26 cellular contexts compared by ENCODE assay signal in the genomic region with DNA sequence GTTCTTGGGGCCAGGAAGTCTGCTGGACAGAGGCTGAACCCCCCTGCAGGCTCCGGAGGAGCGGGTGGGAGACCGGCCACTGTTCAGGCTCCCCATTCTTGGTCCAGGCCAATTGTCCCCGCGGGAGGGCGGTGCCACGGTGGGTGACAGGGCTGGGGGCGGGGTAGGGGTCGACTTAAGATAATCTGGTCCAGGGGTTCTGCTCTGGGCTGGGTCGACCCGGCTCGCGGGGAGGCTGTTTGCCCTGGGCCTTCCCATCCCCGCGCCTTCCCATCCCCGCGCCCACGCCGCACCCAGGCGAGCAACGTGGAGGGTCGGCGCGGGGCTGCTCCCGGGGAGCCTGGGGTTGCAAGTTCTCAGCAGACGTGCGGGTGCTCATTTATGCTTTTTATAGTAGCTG. TPM values are rescaled to one million over a fixed set of nuclear protein-coding genes. Genes with fewer than 3 reads are reported as not detected.
"Had no signal": no experiment of that assay in that cellular context is flagged by ENCODE, and none has a peak within 500 bp of the region (broad histone marks: within the 10 kb centered on the region; RNA-seq: fewer than 3 reads in every experiment).

No MANE protein-coding gene starts in this region.

- H3K27ac Mint-ChIP-seq: activated CD4-positive, alpha-beta T cell treated with anti-CD3 and anti-CD28 coated beads, Interleukin-2, amount 10 ng/mL, durations not matched to agents 7 days and 5 days; activated CD8-positive, alpha-beta T cell treated with anti-CD3 and anti-CD28 coated beads for 36 hours; activated naive CD8-positive, alpha-beta T cell; activated T-cell treated with anti-CD3 and anti-CD28 coated beads, Interleukin-2, amount 50 U/mL, for 72 hours; nephron progenitor cell had no signal

- H3K9me3 ChIP-seq: body of pancreas, left ventricle myocardium inferior, pancreas, right atrium auricular region, spleen, thoracic aorta, uterus had no signal

- H3K4me3 Mint-ChIP-seq: activated CD4-positive, alpha-beta T cell treated with anti-CD3 and anti-CD28 coated beads, Interleukin-2, amount 10 ng/mL, durations not matched to agents 7 days and 5 days; activated CD8-positive, alpha-beta T cell treated with anti-CD3 and anti-CD28 coated beads for 36 hours; activated naive CD8-positive, alpha-beta T cell; activated T-cell treated with anti-CD3 and anti-CD28 coated beads, Interleukin-2, amount 50 U/mL, for 72 hours; nephron progenitor cell had no signal

- H3K4me3 ChIP-seq: body of pancreas, left ventricle myocardium inferior, pancreas, right atrium auricular region, spleen, thoracic aorta, uterus had no signal

- H3K9me3 Mint-ChIP-seq: activated CD4-positive, alpha-beta T cell treated with anti-CD3 and anti-CD28 coated beads, Interleukin-2, amount 10 ng/mL, durations not matched to agents 7 days and 5 days; activated CD8-positive, alpha-beta T cell treated with anti-CD3 and anti-CD28 coated beads for 36 hours; activated T-cell treated with anti-CD3 and anti-CD28 coated beads, Interleukin-2, amount 50 U/mL, for 72 hours; nephron progenitor cell had no signal

- ATAC-seq: activated CD8-positive, alpha-beta T cell treated with anti-CD3 and anti-CD28 coated beads for 36 hours; activated T-cell treated with anti-CD3 and anti-CD28 coated beads, Interleukin-2, amount 50 U/mL, for 72 hours; body of pancreas; pancreas had no signal

- FAIRE-seq: colon, endometrium, frontal cortex, pancreas had no signal

- DNase-seq: activated CD4-positive, alpha-beta T cell treated with anti-CD3 and anti-CD28 coated beads for 1 hour; activated CD4-positive, alpha-beta T cell treated with anti-CD3 and anti-CD28 coated beads, Interleukin-2, amount 10 ng/mL, durations not matched to agents 7 days and 5 days; activated CD8-positive, alpha-beta T cell treated with anti-CD3 and anti-CD28 coated beads for 36 hours; activated naive CD4-positive, alpha-beta T cell; activated T-cell treated with anti-CD3 and anti-CD28 coated beads for 4 hours; activated T-cell treated with anti-CD3 and anti-CD28 coated beads, Interleukin-2, amount 50 U/mL, for 72 hours; anterior cingulate cortex; body of pancreas; dermis blood vessel endothelial cell; effector CD8-positive, alpha-beta T cell; left ventricle myocardium inferior; nephron progenitor cell; nucleus accumbens; pancreas; spleen; stimulated activated naive CD4-positive, alpha-beta T cell treated with Interleukin-2 at 50 U/mL for 16 hours; SW 1271; T-helper 2 cell; trophoblast cell; uterus had no signal

- H3K27ac ChIP-seq: body of pancreas, left ventricle myocardium inferior, pancreas, right atrium auricular region, spleen, thoracic aorta, uterus had no signal

- H3K4me1 ChIP-seq: pancreas, uterus had no signal

- H3K27me3 ChIP-seq: body of pancreas, right atrium auricular region, uterus had no signal

- H3K36me3 ChIP-seq: left ventricle myocardium inferior, pancreas, right atrium auricular region, spleen, thoracic aorta, uterus had no signal

- H3K36me3 Mint-ChIP-seq: activated naive CD8-positive, alpha-beta T cell had no signal

RNA-seq across cellular contexts. Expression of a gene that starts 18.3 kb away (rescaled TPM):
- total RNA-seq: thoracic aorta had no signal
